In the genomic region with DNA sequence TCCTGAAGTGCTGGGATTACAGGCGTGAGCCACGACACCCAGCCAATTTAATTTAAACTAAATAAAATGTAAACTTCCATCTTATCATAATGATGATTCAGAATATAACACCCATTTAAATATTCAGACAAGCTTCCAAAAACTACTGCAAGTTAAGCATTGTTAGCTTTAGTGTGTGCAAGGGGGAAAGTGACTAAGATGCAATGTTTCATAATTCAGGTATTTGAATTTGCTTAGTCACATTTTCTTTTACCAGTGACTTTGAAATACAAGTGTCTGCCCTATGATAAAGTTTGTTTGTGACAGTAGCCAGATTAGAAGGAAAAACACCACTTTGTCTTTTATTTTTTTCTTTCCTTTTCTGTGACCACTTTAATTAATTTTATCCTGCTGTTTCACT, we compare ENCODE assay signal across 16 cellular contexts. TPM values are rescaled to one million over a fixed set of nuclear protein-coding genes. Genes with fewer than 3 reads are reported as not detected.
DNase-seq lines count a peak whose midpoint lies in the region; ATAC-seq, FAIRE-seq and TF ChIP-seq lines count a peak whose summit lies in the region.
"Had no signal": no experiment of that assay in that cellular context is flagged by ENCODE, and none has a peak within 500 bp of the region (broad histone marks: within the 10 kb centered on the region; RNA-seq: fewer than 3 reads in every experiment).

No MANE protein-coding gene starts in this region.

- H3K27ac Mint-ChIP-seq in T-helper 17 cell = peak overlapping the region; percentile 51
- H3K27ac Mint-ChIP-seq: activated CD4-positive, alpha-beta T cell treated with anti-CD3 and anti-CD28 coated beads, Interleukin-2, amount 10 ng/mL, durations not matched to agents 7 days and 5 days; activated T-helper 17 cell treated with anti-CD3 and anti-CD28 coated beads, Interleukin-2, amount 50 U/mL, for 72 hours; stimulated activated effector memory CD8-positive, alpha-beta T cell treated with anti-CD3 and anti-CD28 coated beads, Interleukin-12 subunit alpha, Interleukin-12 subunit beta, amount 100 ng/mL, for 72 hours had no signal

- no peaks in the 10 kb centered on the region for H3K36me3 ChIP-seq in left ventricle myocardium inferior
- no peaks in the 10 kb centered on the region for H3K36me3 ChIP-seq in ovary
- H3K36me3 ChIP-seq: BE2C, prostate gland had no signal

- H3K27me3 ChIP-seq in left ventricle myocardium inferior (ENCODE audit: low read depth) (peaks cover 12% of the 10 kb centered on the region), ovary (no peaks in the 10 kb centered on the region)
- H3K27me3 ChIP-seq: body of pancreas had no signal

- H3K36me3 Mint-ChIP-seq in T-helper 17 cell (ENCODE audit: low read depth) = peaks cover 4% of the 10 kb centered on the region

- peaks cover 5% of the 10 kb centered on the region for H3K27me3 Mint-ChIP-seq in T-helper 17 cell
- H3K27me3 Mint-ChIP-seq: activated T-helper 17 cell treated with anti-CD3 and anti-CD28 coated beads, Interleukin-2, amount 50 U/mL, for 72 hours had no signal

- POLR2A ChIA-PET in A549 (lab: Yijun Ruan, JAX) = interaction anchor here (0.9 kb wide), 1 partner anchor 268 kb away, joined by 3 read pairs; no protein-coding TSS in a partner anchor

- CTCF ChIA-PET in A549 (lab: Yijun Ruan, JAX) = interaction anchor here (0.7 to 1.1 kb wide), 2 partner anchors 11 to 19 kb away, joined by 3 read pairs; no protein-coding TSS in a partner anchor

- H3K9me3 ChIP-seq in A549 (no peaks in the 10 kb centered on the region), T-helper 17 cell (ENCODE audit: control insufficient read depth, low read length, poor library complexity, severe bottlenecking) (no peaks in the 10 kb centered on the region), left ventricle myocardium inferior (replicated peaks) (no peaks in the 10 kb centered on the region), ovary (no peaks in the 10 kb centered on the region)
- H3K9me3 ChIP-seq: BE2C, body of pancreas, prostate gland had no signal

- peaks cover 26% of the 10 kb centered on the region for H3K4me1 Mint-ChIP-seq in T-helper 17 cell

- in situ Hi-C loops in GM13976 (cut with MboI; ENCODE audit: low sequenced_read_pairs, unreplicated experiment) = loop anchor here (10.0 kb wide), 1 partner anchor 82 kb away; a partner anchor contains a TSS

- TF ChIP-seq CTCF in A549 (IDR thresholded peaks at IDR 0.05) (no peak), fibroblast of mammary gland (conservative IDR thresholded peaks at IDR 0.05; ENCODE audit: control insufficient read depth, insufficient read depth, low read depth, low read length) (no peak), left ventricle myocardium inferior (IDR thresholded peaks at IDR 0.05; ENCODE audit: borderline replicate concordance) (no peak), GM13976 (IDR thresholded peaks at IDR 0.05; ENCODE audit: borderline replicate concordance, control extremely low read depth, extremely low read depth, insufficient read depth, missing control alignments) (no peak), ovary (IDR thresholded peaks at IDR 0.05) (no peak)

- H3K27ac ChIP-seq in A549 (peak overlapping the region; percentile 42 to 73; a peak in 5 of 6 replicates), left ventricle myocardium inferior (replicated peaks) (no peak overlapping the region), ovary (no peak overlapping the region)
- H3K27ac ChIP-seq: body of pancreas, KMS-11, prostate gland had no signal

- intact Hi-C loops in left ventricle myocardium inferior (cut with micrococcal nuclease) (no loop called here), ovary (cut with DNase I) (no loop called here)

- H3K4me3 Mint-ChIP-seq in T-helper 17 cell = no peak overlapping the region
- H3K4me3 Mint-ChIP-seq: activated CD4-positive, alpha-beta T cell treated with anti-CD3 and anti-CD28 coated beads, Interleukin-2, amount 10 ng/mL, durations not matched to agents 7 days and 5 days; activated T-helper 17 cell treated with anti-CD3 and anti-CD28 coated beads, Interleukin-2, amount 50 U/mL, for 72 hours; stimulated activated effector memory CD8-positive, alpha-beta T cell treated with anti-CD3 and anti-CD28 coated beads, Interleukin-12 subunit alpha, Interleukin-12 subunit beta, amount 100 ng/mL, for 72 hours had no signal

- WGBS in A549 (ENCODE audit: missing lambda C conversion rate) = 28% methylated on average over 2 of the region's 2 CpGs
- WGBS in ovary, 3 donors = 75 to 86% (median 76%) methylated on average over 2 of the region's 2 CpGs

- DNase-seq in A549 (ENCODE audit: low read depth in 1 of 2, low spot score in 1 of 2) (peak; percentile 55 to 63), H4 (ENCODE audit: low spot score) (peak; percentile 63), T-helper 17 cell (no peak), fibroblast of mammary gland (ENCODE audit: low read depth) (peak; percentile 91), left ventricle myocardium inferior (no peak), GM13976 (ENCODE audit: low spot score) (no peak), ovary (no peak), AML-193 (lab: John Stamatoyannopoulos, UW) (no peak)
- DNase-seq: activated CD4-positive, alpha-beta T cell treated with anti-CD3 and anti-CD28 coated beads, Interleukin-2, amount 10 ng/mL, durations not matched to agents 7 days and 5 days; BE2C; body of pancreas; stimulated activated CD4-positive, alpha-beta T cell treated with anti-CD3 and anti-CD28 coated beads, Interleukin-2, amount 100 ng/mL, for 24 hours had no signal

- TF ChIP-seq POLR2A in A549 (IDR thresholded peaks at IDR 0.05; ENCODE audit: low read length) (no peak), ovary (IDR thresholded peaks at IDR 0.05) (no peak)

- 0 out of 6 replicates have a peak, but pooled peaks of 1 of the 2 experiments have one; percentile 19 for ATAC-seq in A549
- no peak for ATAC-seq in T-helper 17 cell
- ATAC-seq: activated T-helper 17 cell treated with anti-CD3 and anti-CD28 coated beads, Interleukin-2, amount 50 U/mL, for 72 hours; body of pancreas; stimulated activated effector memory CD8-positive, alpha-beta T cell treated with anti-CD3 and anti-CD28 coated beads, Interleukin-12 subunit alpha, Interleukin-12 subunit beta, amount 100 ng/mL, for 72 hours had no signal

- H3K4me1 ChIP-seq in A549 (peaks cover 30% of the 10 kb centered on the region), left ventricle myocardium inferior (peaks cover 10% of the 10 kb centered on the region), ovary (ENCODE audit: insufficient read depth) (peaks cover 2% of the 10 kb centered on the region)
- H3K4me1 ChIP-seq: BE2C, prostate gland had no signal

- TF ChIP-seq RAD21 in A549 (conservative IDR thresholded peaks at IDR 0.05 in 1 of 2, IDR thresholded peaks at IDR 0.05 in 1 of 2) = no peak

- H3K4me2 ChIP-seq in A549 = peak overlapping the region; percentile 59
- H3K4me2 ChIP-seq: KMS-11 had no signal

- H3K4me3 ChIP-seq in A549 (no peak overlapping the region), fibroblast of mammary gland (ENCODE audit: control insufficient read depth, low read depth, low read length) (no peak overlapping the region), left ventricle myocardium inferior (no peak overlapping the region), ovary (no peak overlapping the region)
- H3K4me3 ChIP-seq: body of pancreas, prostate gland had no signal

- peak; percentile 67 for FAIRE-seq in A549 (lab: Jason Lieb, UNC)

- TF ChIP-seq EP300 in A549 (IDR thresholded peaks at IDR 0.05) (no peak), ovary (IDR thresholded peaks at IDR 0.05) (no peak)

TF ChIP-seq in A549, 52 proteins besides CTCF, POLR2A, EP300 and RAD21:
- TF ChIP-seq MAFK (IDR thresholded peaks at IDR 0.05; ENCODE audit: partially characterized antibody) (peak; percentile 94), KDM5A (IDR thresholded peaks at IDR 0.05) (no peak), JUNB (IDR thresholded peaks at IDR 0.05) (peak; percentile 64), FOSL2 (IDR thresholded peaks at IDR 0.05) (peak; percentile 52), FOSL2 (CRISPR knock-in tag; IDR thresholded peaks at IDR 0.05) (peak; percentile 83), NFE2L2 (conservative IDR thresholded peaks at IDR 0.05; ENCODE audit: low read length) (peak; percentile 42; the same call in 1 of the 2 replicates), ZFP36 (IDR thresholded peaks at IDR 0.05; ENCODE audit: borderline replicate concordance, partially characterized antibody) (no peak), ESRRA (IDR thresholded peaks at IDR 0.05; ENCODE audit: borderline replicate concordance, low read length) (no peak), CEBPB (IDR thresholded peaks at IDR 0.05) (peak; percentile 9 to 56; a peak in 1 of 4 replicates), MAZ (IDR thresholded peaks at IDR 0.05; ENCODE audit: borderline replicate concordance, low read depth, low read length) (no peak)

RNA-seq across cellular contexts. Expression of a gene that starts 2.2 kb away (rescaled TPM):
- 1.2 and 1.7 TPM in 2 replicates for polyA plus RNA-seq in A549 (2011; rRNA removed)
- polyA plus RNA-seq in A549 (2012; cell fraction: cytosol; rRNA removed) = 0.61 and 0.87 TPM in 2 replicates
- 1.2 and 1.3 TPM in 2 replicates for polyA plus RNA-seq in A549 (2012; cell fraction: nucleus; rRNA removed)
- polyA plus RNA-seq in A549 (2017; fragmentation: RNase III; extraction: RNeasy Plus Mini Kit Qiagen cat#74134 plus additional on column Dnase treatment) = 0.68 to 0.91 TPM (median 0.70 TPM) in 3 replicates
- 0.73 and 1.2 TPM in 2 replicates for polyA minus RNA-seq in A549 (2011; rRNA and poly(A)+ RNA removed)
- 0.64 and 1.8 TPM in 2 replicates for total RNA-seq in H4 (2014; rRNA removed; shearing (Covaris generic))
- total RNA-seq in T-helper 17 cell = 1 to 10 TPM; 1.2 to 1.3 TPM
- 0.16 TPM for total RNA-seq in left ventricle myocardium inferior
- total RNA-seq in ovary = 10 to 100 TPM in 1 of 7 donors, 1 to 10 TPM in 4, under 1 TPM in 2; 0.58 to 29.8 (median 2.1) TPM
- polyA plus RNA-seq in ovary = under 1 TPM; 0.15 to 0.37 TPM

Comparison
In these comparisons a context has a peak if more than half of its experiments do, and no peak if none do; other contexts are left out.
1. DNase-seq: peak in A549 (2 of 2), H4 (single experiment) and fibroblast of mammary gland (single experiment); none in T-helper 17 cell (0 of 3), left ventricle myocardium inferior (single experiment), GM13976 (single experiment), ovary (0 of 5) and AML-193 (0 of 2).
2. H3K27ac ChIP-seq: peak in A549 (2 of 2); none in left ventricle myocardium inferior (single experiment) and ovary (0 of 2).